8 cellular contexts compared by ENCODE assay signal in the genomic region with DNA sequence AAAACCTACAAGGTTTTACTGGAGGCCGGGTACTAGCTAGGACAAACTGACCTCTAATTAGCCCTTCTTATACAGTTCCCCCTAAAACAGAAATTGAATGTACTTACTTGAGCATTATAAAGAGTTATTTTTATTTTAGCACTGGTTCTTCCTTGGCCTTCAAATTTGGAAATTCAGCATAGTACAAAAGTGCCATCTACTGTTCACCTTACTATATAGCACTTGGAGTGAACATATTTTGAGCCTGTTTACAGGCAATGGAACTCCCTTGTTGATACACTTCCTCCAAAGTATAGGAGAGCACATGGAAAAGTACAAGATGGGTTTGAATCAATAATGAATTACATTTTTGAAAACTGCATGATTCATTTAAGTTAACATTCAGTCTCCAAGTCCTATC. TPM values are rescaled to one million over a fixed set of nuclear protein-coding genes. Genes with fewer than 3 reads are reported as not detected.
DNase-seq lines count a peak whose midpoint lies in the region; ATAC-seq and TF ChIP-seq lines count a peak whose summit lies in the region.

No MANE protein-coding gene starts in this region.

- peaks cover 3% of the 10 kb centered on the region for H3K79me1 ChIP-seq in neuronal stem cell (ENCODE audit: low read depth, low read length)

- no peak for ATAC-seq in HG02970 (IDR thresholded peaks at IDR 0.05; ENCODE audit: low FRiP score, unreplicated experiment)

- DNase-seq in A673 (ENCODE audit: low spot score) (peak; percentile 76), GM04503 (ENCODE audit: low read depth) (peak; percentile 26), HuH-7.5 (ENCODE audit: low spot score) (peak; percentile 47), endodermal cell (no peak), neuronal stem cell (ENCODE audit: low spot score) (peak; percentile 32)
- DNase-seq in stimulated activated CD4-positive, alpha-beta T cell treated with anti-CD3 and anti-CD28 coated beads, Interleukin-2, amount 100 ng/mL, for 24 hours: no peak

- H3K9me2 ChIP-seq in OCI-LY1 (ENCODE audit: low read depth, low read length): no peaks in the 10 kb centered on the region

- no peak overlapping the region for H3K4me3 ChIP-seq in A673 (ENCODE audit: low read depth, low read length, poor library complexity, severe bottlenecking)
- H3K4me3 ChIP-seq in OCI-LY1 (ENCODE audit: low read depth, low read length, poor library complexity, severe bottlenecking): no peak overlapping the region
- no peak overlapping the region for H3K4me3 ChIP-seq in endodermal cell (ENCODE audit: low read length)
- no peak overlapping the region for H3K4me3 ChIP-seq in neuronal stem cell (ENCODE audit: low read length in 2 of 2)

- no peaks in the 10 kb centered on the region for H3K36me3 Mint-ChIP-seq in endodermal cell (ENCODE audit: low read depth)

- no peak overlapping the region for H3K27ac Mint-ChIP-seq in endodermal cell

- 100% methylated on average over 1 of the region's 1 CpG; no CpG with 5 or more reads in 1 of the 2 experiments for WGBS in endodermal cell (ENCODE audit: insufficient coverage in 1 of 2, insufficient read length in 1 of 2), 2 experiments
- WGBS in neuronal stem cell (ENCODE audit: extremely low coverage in 2 of 2, insufficient read length in 2 of 2, insufficient replicate concordance in 1 of 2), 2 donors: no CpG with 5 or more reads among the region's 1 CpG

- TF ChIP-seq CTCF in A673 (conservative IDR thresholded peaks at IDR 0.05; ENCODE audit: low read depth, low read length) (peak; percentile 81), OCI-LY1 (IDR thresholded peaks at IDR 0.05; ENCODE audit: low read length) (peak; percentile 81), endodermal cell (conservative IDR thresholded peaks at IDR 0.05) (peak; percentile 75)

- H3K4me1 Mint-ChIP-seq in endodermal cell: peaks cover 5% of the 10 kb centered on the region

- H3K9me3 ChIP-seq in A673 (ENCODE audit: low read depth, low read length, poor library complexity, severe bottlenecking): no peaks in the 10 kb centered on the region
- no peaks in the 10 kb centered on the region for H3K9me3 ChIP-seq in OCI-LY1 (ENCODE audit: low read length)
- no peaks in the 10 kb centered on the region for H3K9me3 ChIP-seq in endodermal cell (ENCODE audit: control insufficient read depth, low read length)
- peaks cover 0 to 1% of the 10 kb centered on the region in 2 donors for H3K9me3 ChIP-seq in neuronal stem cell (replicated peaks in 1 of 2; ENCODE audit: control insufficient read depth in 2 of 2, insufficient read depth in 1 of 2, low read depth in 1 of 2, low read length in 2 of 2)

- H2BK15ac ChIP-seq in neuronal stem cell (ENCODE audit: low read length): no peak overlapping the region

- no peak overlapping the region for H2AK5ac ChIP-seq in neuronal stem cell (ENCODE audit: low read depth, low read length)

- H3K9ac ChIP-seq in OCI-LY1 (ENCODE audit: low read length): no peak overlapping the region
- H3K9ac ChIP-seq in endodermal cell (ENCODE audit: extremely low read depth, low read length, poor library complexity, severe bottlenecking): no peak overlapping the region
- H3K9ac ChIP-seq in neuronal stem cell (ENCODE audit: low read depth, low read length, poor library complexity): no peak overlapping the region

- no peak overlapping the region for H3K18ac ChIP-seq in neuronal stem cell (ENCODE audit: low read length)

- H3K14ac ChIP-seq in neuronal stem cell (ENCODE audit: low read length): no peak overlapping the region

- no TSS peak for BruUV-seq in A673 (replicated peaks; lab: Mats Ljungman, UMichigan)

- no peaks in the 10 kb centered on the region for H3K27me3 ChIP-seq in A673 (replicated peaks; ENCODE audit: insufficient read depth, low read depth, low read length, poor library complexity)
- no peaks in the 10 kb centered on the region for H3K27me3 ChIP-seq in OCI-LY1 (ENCODE audit: insufficient read depth, low read length)
- no peaks in the 10 kb centered on the region for H3K27me3 ChIP-seq in endodermal cell (ENCODE audit: control insufficient read depth, insufficient read depth, low read length, poor library complexity, severe bottlenecking)
- no peaks in the 10 kb centered on the region for H3K27me3 ChIP-seq in neuronal stem cell (ENCODE audit: control insufficient read depth in 3 of 3, insufficient read depth in 3 of 3, low read depth in 1 of 3, low read length in 3 of 3)

- no peak overlapping the region for H3K4me3 Mint-ChIP-seq in endodermal cell

- H2BK5ac ChIP-seq in neuronal stem cell (ENCODE audit: low read length): no peak overlapping the region

- no peak overlapping the region for H3K23ac ChIP-seq in neuronal stem cell (ENCODE audit: low read depth, low read length, poor library complexity)

- intact Hi-C loops in A673 (cut with micrococcal nuclease; ENCODE audit: unreplicated experiment): loop anchor here (1.0 to 10.0 kb wide), 4 partner anchors 255 to 1387 kb away; partner anchors contain the start of genes CEP290 and TMTC3

- H2AFZ ChIP-seq in OCI-LY1 (ENCODE audit: low read length) (no peak overlapping the region), neuronal stem cell (ENCODE audit: low read length) (no peak overlapping the region)

- H3K36me3 ChIP-seq in A673 (ENCODE audit: insufficient read depth, low read length, poor library complexity, severe bottlenecking) (no peaks in the 10 kb centered on the region), OCI-LY1 (ENCODE audit: insufficient read depth, low read length) (no peaks in the 10 kb centered on the region), endodermal cell (ENCODE audit: control insufficient read depth, insufficient read depth, low read length) (no peaks in the 10 kb centered on the region), neuronal stem cell (replicated peaks in 1 of 2; ENCODE audit: control insufficient read depth in 2 of 2, insufficient read depth in 2 of 2, low read length in 2 of 2) (no peaks in the 10 kb centered on the region)

- no peak overlapping the region for H2BK12ac ChIP-seq in neuronal stem cell (ENCODE audit: low read length)

- H3K4me1 ChIP-seq in A673 (ENCODE audit: insufficient read depth, low read length, poor library complexity, severe bottlenecking): peaks cover 13% of the 10 kb centered on the region
- peaks cover 17% of the 10 kb centered on the region for H3K4me1 ChIP-seq in OCI-LY1 (ENCODE audit: insufficient read depth, low read length, severe bottlenecking)
- no peaks in the 10 kb centered on the region for H3K4me1 ChIP-seq in endodermal cell (ENCODE audit: control insufficient read depth, insufficient read depth, low read length)
- no peaks in the 10 kb centered on the region for H3K4me1 ChIP-seq in neuronal stem cell (ENCODE audit: control insufficient read depth in 2 of 2, insufficient read depth in 1 of 2, low read depth in 1 of 2, low read length in 2 of 2)

- POLR2A ChIA-PET in A673 (lab: Charles Lee; ENCODE audit: low non-redundant PET): no interaction called here

- H2BK120ac ChIP-seq in neuronal stem cell (ENCODE audit: low read depth, low read length): no peak overlapping the region

- no peaks in the 10 kb centered on the region for H3K79me2 ChIP-seq in OCI-LY1 (ENCODE audit: insufficient read depth, low read length)

- no peak overlapping the region for H4K8ac ChIP-seq in neuronal stem cell (ENCODE audit: low read depth, low read length)

- CTCF ChIA-PET in A673 (lab: Charles Lee): no interaction called here

- H3K4me2 ChIP-seq in OCI-LY1 (ENCODE audit: low read length) (no peak overlapping the region), neuronal stem cell (ENCODE audit: insufficient read depth, low read length, poor library complexity, severe bottlenecking) (no peak overlapping the region)

- H3K4ac ChIP-seq in neuronal stem cell (ENCODE audit: low read length): no peak overlapping the region

- no peaks in the 10 kb centered on the region for H3K9me3 Mint-ChIP-seq in endodermal cell

- H4K91ac ChIP-seq in neuronal stem cell (ENCODE audit: low read depth, low read length, poor library complexity): no peak overlapping the region

- H4K20me1 ChIP-seq in OCI-LY1 (ENCODE audit: insufficient read depth, low read length): no peaks in the 10 kb centered on the region

- H3K27me3 Mint-ChIP-seq in endodermal cell (ENCODE audit: insufficient read depth): no peaks in the 10 kb centered on the region

- H3F3A ChIP-seq in OCI-LY1 (ENCODE audit: insufficient read depth, low read length): peaks cover 10% of the 10 kb centered on the region

- H3K27ac ChIP-seq in A673 (ENCODE audit: low read depth, low read length, poor library complexity, severe bottlenecking) (no peak overlapping the region), OCI-LY1 (ENCODE audit: low read depth, low read length, poor library complexity, severe bottlenecking) (no peak overlapping the region), endodermal cell (ENCODE audit: low read depth, low read length) (no peak overlapping the region), neuronal stem cell (replicated peaks; ENCODE audit: low read length) (no peak overlapping the region)

RNA-seq across cellular contexts. Expression of gene POC1B, which starts 3.9 kb away (rescaled TPM):
- total RNA-seq in A673 (2021): 30.8 and 33.8 TPM in 2 replicates
- 10 to 100 TPM; 22.3 to 36.1 TPM for total RNA-seq in endodermal cell
- polyA plus RNA-seq in endodermal cell (2013, experiment 1 of 2): 23.8 TPM
- 21.6 TPM for polyA plus RNA-seq in endodermal cell (2013, experiment 2 of 2)
- 19.1 TPM for polyA plus RNA-seq in neuronal stem cell (2013, experiment 1 of 2)
- 19.1 TPM for polyA plus RNA-seq in neuronal stem cell (2013, experiment 2 of 2)

RNA-seq across cellular contexts. Expression of gene GALNT4, which starts 5.1 kb away (rescaled TPM):
- 13.2 and 14.3 TPM in 2 replicates for total RNA-seq in A673 (2021)
- total RNA-seq in endodermal cell: 1 to 10 TPM; 7.2 to 9.0 TPM
- 2.0 TPM for polyA plus RNA-seq in endodermal cell (2013, experiment 1 of 2)
- 3.0 TPM for polyA plus RNA-seq in endodermal cell (2013, experiment 2 of 2)
- polyA plus RNA-seq in neuronal stem cell (2013, experiment 1 of 2): 0.43 TPM
- polyA plus RNA-seq in neuronal stem cell (2013, experiment 2 of 2): 0.60 TPM

Comparison
In these comparisons a context has a peak if more than half of its experiments do, and no peak if none do; other contexts are left out.
1. DNase-seq: peak in A673 (single experiment), GM04503 (single experiment), HuH-7.5 (single experiment) and neuronal stem cell (single experiment); none in endodermal cell (single experiment) and stimulated activated CD4-positive, alpha-beta T cell treated with anti-CD3 and anti-CD28 coated beads, Interleukin-2, amount 100 ng/mL, for 24 hours (0 of 2).
2. Peak in every context shown above with its lines, with median percentiles within 50 percentile points of each other: CTCF ChIP-seq.